8 cellular contexts compared by ENCODE assay signal in the genomic region with DNA sequence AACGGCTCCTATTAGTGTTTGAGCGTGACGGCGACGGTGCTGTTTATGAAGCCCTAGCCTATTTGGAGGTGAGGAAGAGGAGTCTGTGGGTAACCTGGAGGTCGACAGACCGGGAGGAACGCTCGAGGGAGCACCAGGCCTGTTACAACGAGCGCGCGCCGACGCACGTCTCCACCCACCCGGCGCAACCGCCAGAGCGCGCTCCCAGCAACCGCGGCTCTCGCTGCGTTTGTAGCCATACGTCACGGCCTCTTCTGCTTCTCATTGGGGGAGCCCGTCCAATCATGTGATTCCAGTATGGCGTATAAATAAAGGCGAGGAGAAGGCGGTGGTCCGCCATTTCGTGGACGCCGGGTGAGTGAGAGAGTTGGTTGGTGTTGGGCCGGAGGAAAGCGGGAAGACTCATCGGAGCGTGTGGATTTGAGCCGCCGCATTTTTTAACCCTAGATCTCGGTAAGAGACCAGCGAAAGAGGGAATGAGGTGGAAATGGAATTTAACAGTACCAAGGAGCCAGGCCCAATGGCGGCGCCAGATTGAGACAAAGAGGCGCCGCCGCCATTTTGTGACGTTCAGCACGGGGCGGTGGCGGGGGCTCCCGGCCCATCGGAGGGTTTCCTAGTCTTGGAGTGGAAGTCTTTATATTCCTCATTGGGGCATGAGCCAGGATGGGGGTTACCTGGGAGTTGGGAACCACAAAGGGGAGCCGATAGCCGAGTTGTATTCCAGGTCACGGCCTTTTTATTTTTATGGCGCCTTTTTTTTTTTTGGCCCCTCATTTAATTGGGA. TPM values are rescaled to one million over a fixed set of nuclear protein-coding genes. Genes with fewer than 3 reads are reported as not detected.
DNase-seq lines count a peak whose midpoint lies in the region; ATAC-seq and TF ChIP-seq lines count a peak whose summit lies in the region.

A gene (plus strand): TSS at position 334 of the 787 bp plus-strand sequence. CDS start 2,401 bp downstream, outside the sequence.

- intact Hi-C loops in PC-9 (cut with micrococcal nuclease; ENCODE audit: unreplicated experiment): loop anchor here (5.0 kb wide), 2 partner anchors 67 to 152 kb away; a partner anchor contains a TSS

- TF ChIP-seq CTCF in PC-9 (conservative IDR thresholded peaks at IDR 0.05): peak; percentile 42; the same call in 1 of the 2 replicates
- peak; percentile 20 for TF ChIP-seq CTCF in epithelial cell of proximal tubule (conservative IDR thresholded peaks at IDR 0.05; ENCODE audit: low read depth, low read length)

- DNase-seq in DMS79 (lab: John Stamatoyannopoulos, UW) (peak; percentile 97), KBM-7 (peak; percentile 99), PC-9 (peak; percentile 91 to 95), epithelial cell of proximal tubule (ENCODE audit: low read depth) (peak; percentile 76)
- DNase-seq in activated T-cell treated with anti-CD3 and anti-CD28 coated beads, Interleukin-2, amount 50 U/mL, for 1 hour: peak; percentile 90
- peak; percentile 94 for DNase-seq in stimulated activated CD8-positive, alpha-beta memory T cell treated with anti-CD3 and anti-CD28 coated beads, Interleukin-4, amount 100 ng/mL, for 48 hours

- H3K4me2 ChIP-seq in PC-9: peak within 1 kb of the TSS; percentile 94

- peak within 1 kb of the TSS; percentile 99 to 100 for H3K9ac ChIP-seq in mucosa of rectum (ENCODE audit: low read depth in 1 of 2, low read length in 2 of 2)

- peaks cover 71% of the 10 kb centered on the region for H3K79me2 ChIP-seq in PC-9 (ENCODE audit: low read depth)

- peaks cover 72% of the 10 kb centered on the region for H3F3A ChIP-seq in PC-9 (ENCODE audit: insufficient read depth, low read depth)

- no peaks in the 10 kb centered on the region for H3K27me3 ChIP-seq in PC-9 (ENCODE audit: insufficient read depth, low read depth)
- no peaks in the 10 kb centered on the region for H3K27me3 ChIP-seq in mucosa of rectum (ENCODE audit: control insufficient read depth in 2 of 2, insufficient read depth in 2 of 2, low read length in 2 of 2)

- H3K9me2 ChIP-seq in PC-9 (ENCODE audit: insufficient read depth): no peaks in the 10 kb centered on the region

- H2AFZ ChIP-seq in PC-9: peak within 1 kb of the TSS; percentile 87

- CTCF ChIA-PET in PC-9 (lab: Charles Lee): interaction anchor here (0.9 kb wide), 1 partner anchor 14 kb away, joined by 13 read pairs; no protein-coding TSS in a partner anchor

- H3K36me3 ChIP-seq in PC-9 (ENCODE audit: low read depth) (peaks cover 43% of the 10 kb centered on the region), mucosa of rectum (ENCODE audit: control insufficient read depth in 2 of 2, insufficient read depth in 2 of 2, low read length in 2 of 2) (peaks cover 24 to 25% of the 10 kb centered on the region in 2 donors)

- H3K4me3 ChIP-seq in PC-9: peak within 1 kb of the TSS; percentile 100
- peak within 1 kb of the TSS; percentile 93 for H3K4me3 ChIP-seq in epithelial cell of proximal tubule (ENCODE audit: low read depth, low read length)
- H3K4me3 ChIP-seq in mucosa of rectum (ENCODE audit: low read length in 2 of 2): peak within 1 kb of the TSS; percentile 83 to 84

- in situ Hi-C loops in KBM-7 (cut with MboI; ENCODE audit: low pct_unique_long_range_greater_than_20kb, low sequenced_read_pairs): no loop called here

- BruUV-seq in PC-9 (replicated peaks; lab: Mats Ljungman, UMichigan): TSS peak; percentile 65

- H3K4me1 ChIP-seq in PC-9 (replicated peaks; ENCODE audit: insufficient read depth) (peaks cover 55% of the 10 kb centered on the region), mucosa of rectum (ENCODE audit: control insufficient read depth in 2 of 2, insufficient read depth in 2 of 2, low read length in 2 of 2) (peaks cover 31 to 32% of the 10 kb centered on the region in 2 donors)

- peaks cover 46% of the 10 kb centered on the region for H4K20me1 ChIP-seq in PC-9 (ENCODE audit: insufficient read depth)

- H3K9me3 ChIP-seq in PC-9 (ENCODE audit: insufficient read depth, low read depth) (no peaks in the 10 kb centered on the region), mucosa of rectum (ENCODE audit: control insufficient read depth in 2 of 2, low read length in 2 of 2) (no peaks in the 10 kb centered on the region)

- H3K27ac ChIP-seq in PC-9: peak within 1 kb of the TSS; percentile 93
- H3K27ac ChIP-seq in mucosa of rectum (ENCODE audit: low read depth in 2 of 2, low read length in 2 of 2): peak within 1 kb of the TSS; percentile 99

- POLR2A ChIA-PET in PC-9 (lab: Charles Lee; ENCODE audit: unreplicated experiment): interaction anchor here (0.6 to 0.7 kb wide), 3 partner anchors 27 to 668 kb away, joined by 4 read pairs; no protein-coding TSS in a partner anchor

- ATAC-seq in GM21717 (IDR thresholded peaks at IDR 0.05; ENCODE audit: unreplicated experiment): peak; percentile 81

RNA-seq across cellular contexts. Expression of the gene that starts here (rescaled TPM):
- total RNA-seq in PC-9 (2021): 278 and 282 TPM in 2 replicates
- total RNA-seq in epithelial cell of proximal tubule: 453 and 700 TPM in 2 replicates

Comparison
In these comparisons a context has a peak if more than half of its experiments do, and no peak if none do; other contexts are left out.
1. Peak in every context shown above with its lines: DNase-seq, ATAC-seq, H3K4me3 ChIP-seq and H3K27ac ChIP-seq.